Comparison of ENCODE assay signal across 32 cellular contexts in the genomic region with DNA sequence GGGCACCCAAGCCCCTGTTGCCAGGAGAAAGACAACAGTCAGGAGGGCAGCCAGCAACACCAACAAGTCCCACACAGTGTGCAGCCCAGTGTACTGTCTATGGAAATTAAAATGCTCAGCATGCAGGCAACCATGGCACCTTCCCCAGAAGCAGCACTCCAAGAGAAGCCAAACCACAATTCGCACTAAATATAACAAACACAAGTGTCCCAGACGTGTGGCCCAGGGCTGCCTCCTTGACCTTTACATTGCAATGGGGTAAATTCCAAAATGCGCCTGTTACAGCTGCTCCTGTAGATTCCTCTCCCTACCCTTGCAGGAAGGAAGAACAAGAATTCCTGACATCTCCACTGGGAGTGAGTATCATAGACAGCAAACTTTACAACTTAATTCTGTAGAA.
"Had no signal": no experiment of that assay in that cellular context is flagged by ENCODE, and none has a peak within 500 bp of the region (broad histone marks: within the 10 kb centered on the region; RNA-seq: fewer than 3 reads in every experiment).

No MANE protein-coding gene starts in this region.

- DNase-seq: activated effector memory CD4-positive, alpha-beta T cell treated with anti-CD3 and anti-CD28 coated beads, Interleukin-2, amount 50 U/mL, for 16 hours; activated effector memory CD4-positive, alpha-beta T cell treated with Interleukin-2 at 50 U/mL for 16 hours; activated gamma-delta T cell; activated gamma-delta T cell treated with Interleukin-2 at 50 U/mL for 16 hours; activated naive CD4-positive, alpha-beta T cell; activated naive CD4-positive, alpha-beta T cell treated with anti-CD3 and anti-CD28 coated beads for 36 hours; activated naive CD4-positive, alpha-beta T cell treated with anti-CD3 and anti-CD28 coated beads, Interleukin-2, amount 10 ng/mL, durations not matched to agents 7 days and 5 days; activated naive CD4-positive, alpha-beta T cell treated with anti-CD3 and anti-CD28 coated beads, Interleukin-2, amount 50 U/mL, for 16 hours; activated naive CD4-positive, alpha-beta T cell treated with Interleukin-2 at 50 U/mL for 16 hours; activated naive CD8-positive, alpha-beta T cell treated with anti-CD3 and anti-CD28 coated beads for 36 hours; activated naive CD8-positive, alpha-beta T cell treated with anti-CD3 and anti-CD28 coated beads, Interleukin-2, amount 10 ng/mL, durations not matched to agents 7 days and 5 days; activated naive CD8-positive, alpha-beta T cell treated with anti-CD3 and anti-CD28 coated beads, Interleukin-2, amount 50 U/mL, for 24 hours; activated T-cell treated with anti-CD3 and anti-CD28 coated beads, Interleukin-2, amount 50 U/mL, for 1 hour; activated T-cell treated with anti-CD3 and anti-CD28 coated beads, Interleukin-2, amount 50 U/mL, for 24 hours; activated T-cell treated with anti-CD3 and anti-CD28 coated beads, Interleukin-2, amount 50 U/mL, for 4 hours; activated T-cell treated with anti-CD3 and anti-CD28 coated beads, Interleukin-2, amount 50 U/mL, for 48 hours; activated T-cell treated with anti-CD3 and anti-CD28 coated beads, Interleukin-2, amount 50 U/mL, for 72 hours; adrenal gland; amniotic stem cell; amygdala; anterior cingulate cortex; aorta; body of pancreas; brain microvascular endothelial cell; caudate nucleus; central memory CD4-positive, alpha-beta T cell; cerebellar nuclear complex had no signal

- H3K36me3 ChIP-seq: adrenal gland, ascending aorta, brain microvascular endothelial cell, breast epithelium, cardiac muscle cell had no signal

- H3K27ac ChIP-seq: adrenal gland, ascending aorta, body of pancreas, brain microvascular endothelial cell, breast epithelium, cardiac muscle cell had no signal

- H3K4me1 ChIP-seq: adrenal gland, ascending aorta, body of pancreas, breast epithelium had no signal

- H3K27me3 ChIP-seq: adrenal gland, ascending aorta, body of pancreas, brain microvascular endothelial cell, breast epithelium, cardiac muscle cell had no signal

- H3K9me3 ChIP-seq: adrenal gland, ascending aorta, body of pancreas, breast epithelium had no signal

- ATAC-seq: activated naive CD4-positive, alpha-beta T cell treated with anti-CD3 and anti-CD28 coated beads, Interleukin-2, amount 50 U/mL, for 72 hours; activated naive CD8-positive, alpha-beta T cell treated with anti-CD3 and anti-CD28 coated beads, Interleukin-2, amount 50 U/mL, for 24 hours; activated T-cell treated with anti-CD3 and anti-CD28 coated beads, Interleukin-2, amount 50 U/mL, for 4 hours; activated T-cell treated with anti-CD3 and anti-CD28 coated beads, Interleukin-2, amount 50 U/mL, for 72 hours; activated T-helper 17 cell treated with anti-CD3 and anti-CD28 coated beads, Interleukin-2, amount 50 U/mL, for 72 hours; body of pancreas had no signal

- H3K4me3 ChIP-seq: adrenal gland, ascending aorta, body of pancreas, breast epithelium, cardiac muscle cell had no signal
